ENCODE assay signal across 26 cellular contexts in genomic region chr5:159475026-159475425, GRCh38.
DNase-seq lines count a peak whose midpoint lies in the region; ATAC-seq, FAIRE-seq and TF ChIP-seq lines count a peak whose summit lies in the region.
"Had no signal": no experiment of that assay in that cellular context is flagged by ENCODE, and none has a peak within 500 bp of the region (broad histone marks: within the 10 kb centered on the region; RNA-seq: fewer than 3 reads in every experiment).

No MANE protein-coding gene starts in this region.

- FAIRE-seq in A549 (lab: Jason Lieb, UNC), result peak; percentile 59
- FAIRE-seq: A204.1, GM12878, GM12892, GM18507 had no signal

- H3K4me1 ChIP-seq in A549 (no peaks in the 10 kb centered on the region), HEK293 (ENCODE audit: control insufficient read depth, insufficient read depth, low read length) (no peaks in the 10 kb centered on the region)
- H3K4me1 ChIP-seq: Caco-2 had no signal

- TF ChIP-seq RAD21 in A549 (conservative IDR thresholded peaks at IDR 0.05 in 1 of 2, IDR thresholded peaks at IDR 0.05 in 1 of 2), result no peak

- TF ChIP-seq EP300 in A549 (IDR thresholded peaks at IDR 0.05), result no peak

- DNase-seq in A549 (ENCODE audit: low read depth in 1 of 2, low spot score in 1 of 2) (no peak), Caki2 (ENCODE audit: low read depth) (peak; percentile 44), fibroblast of pulmonary artery (ENCODE audit: low read depth) (peak; percentile 7), GM19240 (ENCODE audit: insufficient read length, low spot score) (no peak), kidney glomerular epithelial cell (lab: John Stamatoyannopoulos, UW) (no peak)
- DNase-seq: 8988T; AML-193; Caco-2; CD4-positive, alpha-beta T cell; CD8-positive, alpha-beta T cell; DMS 273 treated with DMSO at 0.1 percent for 48 hours; DMS153; DMS53; DMS79; DND-41; EL; GDM1 had no signal

- CTCF ChIA-PET in A549 (lab: Yijun Ruan, JAX), result interaction anchor here (0.8 to 1.4 kb wide), 2 partner anchors 10 to 437 kb away, joined by 3 to 4 read pairs; no protein-coding TSS in a partner anchor
- CTCF ChIA-PET in HEK293 (lab: Yijun Ruan, JAX), result interaction anchor here (0.5 kb wide), 1 partner anchor 40 kb away, joined by 3 read pairs; no protein-coding TSS in a partner anchor

- no peak for TF ChIP-seq CTCF in A549 (IDR thresholded peaks at IDR 0.05)
- TF ChIP-seq CTCF in HEK293 (tag by site-specific recombination; IDR thresholded peaks at IDR 0.05), result no peak
- TF ChIP-seq CTCF in fibroblast of pulmonary artery (IDR thresholded peaks at IDR 0.05; ENCODE audit: low read length, missing control alignments), result no peak

- H3K9me3 ChIP-seq in A549, result peaks cover 12% of the 10 kb centered on the region; the same call in 2 of the 3 replicates
- H3K9me3 ChIP-seq in HEK293 (ENCODE audit: control insufficient read depth, insufficient read depth, low read depth, low read length), result no peaks in the 10 kb centered on the region

- no peak for ATAC-seq in A549
- ATAC-seq in SK-N-SH treated with all-trans-retinoic acid at 6 μM for 48 hours, result no peak
- no peak for ATAC-seq in HG03354 (IDR thresholded peaks at IDR 0.05; ENCODE audit: poor library complexity, severe bottlenecking, unreplicated experiment)
- ATAC-seq: CD8-positive, alpha-beta T cell; GM12878 had no signal

- POLR2A ChIA-PET in A549 (lab: Yijun Ruan, JAX), result no interaction called here
- POLR2A ChIA-PET in HEK293 (lab: Yijun Ruan, JAX), result no interaction called here

- H3K4me3 ChIP-seq in A549, result no peak overlapping the region
- no peak overlapping the region for H3K4me3 ChIP-seq in HEK293 (ENCODE audit: low read depth, low read length)
- no peak overlapping the region for H3K4me3 ChIP-seq in fibroblast of pulmonary artery (replicated peaks; ENCODE audit: low read depth, low read length)
- H3K4me3 ChIP-seq: BLaER1 treated with 17β-estradiol and CSF1 and Interleukin-3, amounts not matched to agents 10 nM and 100 nM; GM12878 had no signal

- in situ Hi-C loops in Caki2 (cut with HindIII; ENCODE audit: low pct_unique_long_range_greater_than_20kb, low sequenced_read_pairs), result no loop called here

- no peak for TF ChIP-seq POLR2A in A549 (IDR thresholded peaks at IDR 0.05; ENCODE audit: low read length)

- no peak overlapping the region for H3K4me2 ChIP-seq in A549
- H3K4me2 ChIP-seq: BLaER1 treated with 17β-estradiol and CSF1 and Interleukin-3, amounts not matched to agents 10 nM and 100 nM had no signal

- no peaks in the 10 kb centered on the region for H3K36me3 ChIP-seq in HEK293 (ENCODE audit: control insufficient read depth in 2 of 2, insufficient read depth in 1 of 2, low read length in 2 of 2)

- H3K27ac ChIP-seq in A549 (no peak overlapping the region), HEK293 (ENCODE audit: extremely low read depth, low read depth, low read length) (no peak overlapping the region)
- H3K27ac ChIP-seq: BLaER1 treated with 17β-estradiol and CSF1 and Interleukin-3, amounts not matched to agents 10 nM and 100 nM; C4-2B had no signal

TF ChIP-seq in A549, 52 proteins besides CTCF, POLR2A, EP300 and RAD21 (continues in another document):
- no peak for TF ChIP-seq POLR2AphosphoS2 (conservative IDR thresholded peaks at IDR 0.05; ENCODE audit: low read length)
- no peak for TF ChIP-seq CBX2 (IDR thresholded peaks at IDR 0.05; ENCODE audit: borderline replicate concordance, low read depth)
- no peak for TF ChIP-seq MAZ (IDR thresholded peaks at IDR 0.05; ENCODE audit: borderline replicate concordance, low read depth, low read length)
- no peak for TF ChIP-seq NPAS2 (CRISPR knock-in tag; IDR thresholded peaks at IDR 0.05; ENCODE audit: borderline replicate concordance)
- no peak for TF ChIP-seq JUNB (IDR thresholded peaks at IDR 0.05)
- no peak for TF ChIP-seq ELK1 (IDR thresholded peaks at IDR 0.05; ENCODE audit: low read depth, low read length)
- no peak for TF ChIP-seq JUN (IDR thresholded peaks at IDR 0.05)

TF ChIP-seq in HEK293, 187 proteins besides CTCF, POLR2A, EP300 and RAD21 (continues in another document):
- 0 out of 2 replicates have a peak, but pooled peaks have one; percentile 33 for TF ChIP-seq ZNF518A (tag by site-specific recombination; conservative IDR thresholded peaks at IDR 0.05; ENCODE audit: low read depth)

TF ChIP-seq in SK-N-SH treated with all-trans-retinoic acid at 6 μM for 48 hours, 23 proteins besides CTCF, POLR2A, EP300 and RAD21:
- TF ChIP-seq TCF4 (CRISPR knock-in tag; IDR thresholded peaks at IDR 0.05; ENCODE audit: borderline replicate concordance) (no peak), ZNF8 (CRISPR knock-in tag; IDR thresholded peaks at IDR 0.05) (no peak), CSDC2 (CRISPR knock-in tag; IDR thresholded peaks at IDR 0.05) (no peak), ZFP30 (CRISPR knock-in tag; IDR thresholded peaks at IDR 0.05) (no peak), OSR1 (CRISPR knock-in tag; IDR thresholded peaks at IDR 0.05) (no peak), SNAI2 (CRISPR knock-in tag; IDR thresholded peaks at IDR 0.05) (no peak), ISL1 (CRISPR knock-in tag; IDR thresholded peaks at IDR 0.05) (no peak), ZC3H10 (CRISPR knock-in tag; IDR thresholded peaks at IDR 0.05) (no peak), ZNF565 (CRISPR knock-in tag; conservative IDR thresholded peaks at IDR 0.05; ENCODE audit: low read depth) (no peak), RARB (CRISPR knock-in tag; IDR thresholded peaks at IDR 0.05) (no peak), BACH2 (CRISPR knock-in tag; IDR thresholded peaks at IDR 0.05; ENCODE audit: borderline replicate concordance) (no peak), PATZ1 (CRISPR knock-in tag; IDR thresholded peaks at IDR 0.05; ENCODE audit: borderline replicate concordance) (no peak)

Comparison
In these comparisons a context has a peak if more than half of its experiments do, and no peak if none do; other contexts are left out.
1. DNase-seq: peak in Caki2 (single experiment) and fibroblast of pulmonary artery (single experiment); none in A549 (0 of 2), GM19240 (single experiment) and kidney glomerular epithelial cell (single experiment).